ENCODE assay signal across 8 cellular contexts in the genomic region with DNA sequence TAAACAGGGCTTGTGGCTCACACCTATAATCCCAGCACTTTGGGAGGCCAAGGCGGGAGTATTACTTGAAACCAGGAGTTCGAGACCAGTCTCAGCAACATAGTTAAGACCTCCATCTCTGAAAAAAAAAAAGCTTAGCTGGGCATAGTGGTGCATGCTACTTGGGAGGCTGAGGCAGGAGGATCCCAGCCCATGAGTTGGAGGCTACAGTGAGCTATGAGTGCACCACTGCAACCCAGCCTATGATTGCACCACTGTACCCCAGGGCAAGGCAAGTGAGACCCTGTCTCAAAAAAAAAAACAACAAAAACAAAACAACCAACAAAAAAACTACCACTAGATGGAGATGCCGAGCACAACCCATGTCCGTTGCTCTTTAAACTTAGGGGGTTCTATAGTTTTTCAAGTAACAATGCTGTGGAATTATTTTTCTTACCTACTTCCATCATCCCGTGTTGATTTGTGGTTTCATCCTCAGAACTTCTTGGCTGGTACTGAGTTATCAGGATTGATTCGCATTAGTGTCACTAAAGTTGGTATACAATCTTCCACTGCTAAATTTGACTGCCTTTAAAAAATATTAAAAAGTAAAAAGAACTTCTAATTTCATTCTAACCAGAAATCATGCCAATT. TPM values are rescaled to one million over a fixed set of nuclear protein-coding genes. Genes with fewer than 3 reads are reported as not detected.
DNase-seq lines count a peak whose midpoint lies in the region; ATAC-seq and TF ChIP-seq lines count a peak whose summit lies in the region.

No MANE protein-coding gene starts in this region.

- peaks cover 0 to 10% (median 0%) of the 10 kb centered on the region in 5 donors for H3K27me3 Mint-ChIP-seq in naive thymus-derived CD4-positive, alpha-beta T cell

- POLR2A ChIA-PET in AG04450 (lab: Yijun Ruan, JAX): no interaction called here
- POLR2A ChIA-PET in naive thymus-derived CD4-positive, alpha-beta T cell (lab: Charles Lee): interaction anchor here (0.6 to 6.2 kb wide), 8 partner anchors 10 to 400 kb away, joined by 3 to 50 read pairs (median 6); partner anchors contain the start of gene REPIN1

- H3K36me3 Mint-ChIP-seq in naive thymus-derived CD4-positive, alpha-beta T cell: no peaks in the 10 kb centered on the region

- no peak for DNase-seq in AG04450 (ENCODE audit: low read depth, low spot score)
- peak; percentile 35 for DNase-seq in EL
- peak; percentile 37 for DNase-seq in NCI-H2107 (lab: John Stamatoyannopoulos, UW)
- no peak for DNase-seq in breast epithelium (ENCODE audit: low spot score in 2 of 2)
- DNase-seq in naive thymus-derived CD4-positive, alpha-beta T cell: peak in 7 of 9 donors; percentile 32 to 59 (median 53)
- no peak for DNase-seq in hippocampal formation (lab: John Stamatoyannopoulos, UW)
- no peak for DNase-seq in GOT3 (lab: John Stamatoyannopoulos, UW)
- no peak for DNase-seq in anterior cingulate cortex (lab: John Stamatoyannopoulos, UW)

- TF ChIP-seq CTCF in AG04450 (IDR thresholded peaks at IDR 0.05; ENCODE audit: low read depth, low read length) (peak; percentile 81), breast epithelium (IDR thresholded peaks at IDR 0.05) (peak; percentile 23 to 48 (median 34))

- peaks cover 17 to 43% (median 41%) of the 10 kb centered on the region in 7 donors for H3K4me1 Mint-ChIP-seq in naive thymus-derived CD4-positive, alpha-beta T cell

- peak; percentile 59 for ATAC-seq in naive thymus-derived CD4-positive, alpha-beta T cell

- peak overlapping the region in 4 of 10 donors; percentile 12 to 32 (median 22) for H3K4me3 Mint-ChIP-seq in naive thymus-derived CD4-positive, alpha-beta T cell

- TF ChIP-seq POLR2A in breast epithelium (IDR thresholded peaks at IDR 0.05): no peak

- H3K27ac Mint-ChIP-seq in naive thymus-derived CD4-positive, alpha-beta T cell: peak overlapping the region in 6 of 9 donors; percentile 32 to 77 (median 36)

- H3K4me1 ChIP-seq in breast epithelium: no peaks in the 10 kb centered on the region
- H3K4me1 ChIP-seq in naive thymus-derived CD4-positive, alpha-beta T cell (ENCODE audit: control insufficient read depth in 2 of 2, insufficient read depth in 2 of 2, low read length in 2 of 2): peaks cover 6 to 28% of the 10 kb centered on the region in 2 donors

- CTCF ChIA-PET in AG04450 (lab: Charles Lee): interaction anchor here (0.5 to 3.0 kb wide), 24 partner anchors 10 to 1047 kb away, joined by 3 to 17 read pairs (median 4); a partner anchor contains a TSS
- CTCF ChIA-PET in naive thymus-derived CD4-positive, alpha-beta T cell (lab: Charles Lee): interaction anchor here (0.6 to 2.0 kb wide), 11 partner anchors 10 to 422 kb away, joined by 3 to 17 read pairs (median 4); partner anchors contain the start of gene REPIN1

- no peaks in the 10 kb centered on the region for H3K27me3 ChIP-seq in AG04450 (ENCODE audit: control insufficient read depth, insufficient read depth, low read length)
- no peaks in the 10 kb centered on the region for H3K27me3 ChIP-seq in breast epithelium
- H3K27me3 ChIP-seq in naive thymus-derived CD4-positive, alpha-beta T cell (ENCODE audit: control insufficient read depth in 2 of 2, insufficient read depth in 2 of 2, low read length in 2 of 2): no peaks in the 10 kb centered on the region

- H3K9me3 ChIP-seq in AG04450 (ENCODE audit: control insufficient read depth, insufficient read depth, low read length) (no peaks in the 10 kb centered on the region; the same call in 1 of the 2 replicates), breast epithelium (no peaks in the 10 kb centered on the region)
- H3K9me3 ChIP-seq in naive thymus-derived CD4-positive, alpha-beta T cell (ENCODE audit: control insufficient read depth in 2 of 3, low read length in 3 of 3): no peaks in the 10 kb centered on the region

- no peak overlapping the region for H3K4me3 ChIP-seq in AG04450 (ENCODE audit: low read depth, low read length)
- H3K4me3 ChIP-seq in breast epithelium: no peak overlapping the region
- no peak overlapping the region for H3K4me3 ChIP-seq in naive thymus-derived CD4-positive, alpha-beta T cell (ENCODE audit: low read length)

- no peaks in the 10 kb centered on the region for H3K36me3 ChIP-seq in breast epithelium
- H3K36me3 ChIP-seq in naive thymus-derived CD4-positive, alpha-beta T cell (ENCODE audit: control insufficient read depth in 2 of 3, insufficient read depth in 3 of 3, low read length in 3 of 3): no peaks in the 10 kb centered on the region

- H3K27ac ChIP-seq in AG04450 (ENCODE audit: low read depth, low read length) (no peak overlapping the region), breast epithelium (no peak overlapping the region)
- peak overlapping the region; percentile 51 for H3K27ac ChIP-seq in naive thymus-derived CD4-positive, alpha-beta T cell (ENCODE audit: low read depth, low read length)

- peaks cover 0 to 2% (median 0%) of the 10 kb centered on the region in 11 donors for H3K9me3 Mint-ChIP-seq in naive thymus-derived CD4-positive, alpha-beta T cell

- intact Hi-C loops in breast epithelium (cut with DNase I; ENCODE audit: low total_unique reads): loop anchor here (1.0 kb wide), 1 partner anchor 31 kb away; no protein-coding TSS in a partner anchor
- intact Hi-C loops in naive thymus-derived CD4-positive, alpha-beta T cell (cut with micrococcal nuclease): loop anchor here (1.0 to 5.0 kb wide), 6 partner anchors 34 to 401 kb away; partner anchors contain the start of genes GIMAP7 (in 2 of the 2), ACTR3C (in 1 of the 2), GIMAP5 (in 1 of the 2) and LRRC61 (in 1 of the 2)

RNA-seq across cellular contexts. Expression of gene REPIN1, which starts 12.2 kb away (rescaled TPM):
- polyA plus RNA-seq in AG04450 (2011; rRNA removed): 28.4 and 38.3 TPM in 2 replicates
- 21.4 and 22.8 TPM in 2 replicates for polyA minus RNA-seq in AG04450 (2011; rRNA and poly(A)+ RNA removed)
- total RNA-seq in breast epithelium: 10 to 100 TPM; 43.7 to 70.8 (median 68.2) TPM
- total RNA-seq in naive thymus-derived CD4-positive, alpha-beta T cell: 100 to 1,000 TPM in 1 of 5 experiments, 10 to 100 TPM in 4; 68.5 to 103 (median 79.7) TPM
- polyA plus RNA-seq in naive thymus-derived CD4-positive, alpha-beta T cell: 10 to 100 TPM; 46.7 to 77.0 TPM

RNA-seq across cellular contexts. Expression of gene RARRES2, which starts 15.0 kb away (rescaled TPM):
- polyA plus RNA-seq in AG04450 (2011; rRNA removed): 6.7 and 7.0 TPM in 2 replicates
- polyA minus RNA-seq in AG04450 (2011; rRNA and poly(A)+ RNA removed): 0.60 TPM in 1 of 2 replicates, not detected in the other
- 100 to 1,000 TPM; 156 to 297 (median 267) TPM for total RNA-seq in breast epithelium
- under 1 TPM in 1 of 5 experiments, not detected in 4; 0.38 TPM for total RNA-seq in naive thymus-derived CD4-positive, alpha-beta T cell
- not detected for polyA plus RNA-seq in naive thymus-derived CD4-positive, alpha-beta T cell

RNA-seq across cellular contexts. Expression of gene ZNF775, which starts 22.7 kb away (rescaled TPM):
- 2.2 and 3.0 TPM in 2 replicates for polyA plus RNA-seq in AG04450 (2011; rRNA removed)
- polyA minus RNA-seq in AG04450 (2011; rRNA and poly(A)+ RNA removed): 1.1 and 2.0 TPM in 2 replicates
- 1 to 10 TPM; 1.9 to 5.7 (median 4.6) TPM for total RNA-seq in breast epithelium
- total RNA-seq in naive thymus-derived CD4-positive, alpha-beta T cell: 1 to 10 TPM; 1.1 to 5.7 (median 4.3) TPM
- polyA plus RNA-seq in naive thymus-derived CD4-positive, alpha-beta T cell: 1 to 10 TPM; 3.3 to 7.4 TPM

RNA-seq across cellular contexts. Expression of gene ACTR3C, which starts 33.0 kb away (rescaled TPM):
- polyA plus RNA-seq in AG04450 (2011; rRNA removed): 0.31 and 0.36 TPM in 2 replicates
- 0.18 and 0.30 TPM in 2 replicates for polyA minus RNA-seq in AG04450 (2011; rRNA and poly(A)+ RNA removed)
- total RNA-seq in breast epithelium: 10 to 100 TPM in 2 of 3 donors, 1 to 10 TPM in 1; 5.0 to 54.0 (median 30.2) TPM
- total RNA-seq in naive thymus-derived CD4-positive, alpha-beta T cell: 10 to 100 TPM in 3 of 5 experiments, 1 to 10 TPM in 2; 7.0 to 13.2 (median 10.6) TPM
- 1 to 10 TPM; 4.8 to 6.2 TPM for polyA plus RNA-seq in naive thymus-derived CD4-positive, alpha-beta T cell

RNA-seq across cellular contexts. Expression of gene LRRC61, which starts 33.2 kb away (rescaled TPM):
- polyA plus RNA-seq in AG04450 (2011; rRNA removed): 0.17 and 0.57 TPM in 2 replicates
- 0.17 and 0.46 TPM in 2 replicates for polyA minus RNA-seq in AG04450 (2011; rRNA and poly(A)+ RNA removed)
- total RNA-seq in breast epithelium: 10 to 100 TPM in 2 of 3 donors, 1 to 10 TPM in 1; 8.0 to 23.4 (median 15.4) TPM
- total RNA-seq in naive thymus-derived CD4-positive, alpha-beta T cell: 10 to 100 TPM in 3 of 5 experiments, 1 to 10 TPM in 2; 8.3 to 30.0 (median 11.5) TPM
- 10 to 100 TPM; 18.2 to 21.6 TPM for polyA plus RNA-seq in naive thymus-derived CD4-positive, alpha-beta T cell

Comparison
In these comparisons a context has a peak if more than half of its experiments do, and no peak if none do; other contexts are left out.
1. DNase-seq: peak in EL (single experiment), NCI-H2107 (single experiment) and naive thymus-derived CD4-positive, alpha-beta T cell (7 of 9); none in AG04450 (single experiment), breast epithelium (0 of 2), hippocampal formation (0 of 2), GOT3 (single experiment) and anterior cingulate cortex (0 of 58).
2. RNA of gene RARRES2, which starts 15.0 kb away (total RNA-seq): 156 to 297 TPM in breast epithelium; 0.38 TPM in naive thymus-derived CD4-positive, alpha-beta T cell; every median in the first group is over 100 times any median in the second.